ENCODE assay signal across 18 cellular contexts in the genomic region with DNA sequence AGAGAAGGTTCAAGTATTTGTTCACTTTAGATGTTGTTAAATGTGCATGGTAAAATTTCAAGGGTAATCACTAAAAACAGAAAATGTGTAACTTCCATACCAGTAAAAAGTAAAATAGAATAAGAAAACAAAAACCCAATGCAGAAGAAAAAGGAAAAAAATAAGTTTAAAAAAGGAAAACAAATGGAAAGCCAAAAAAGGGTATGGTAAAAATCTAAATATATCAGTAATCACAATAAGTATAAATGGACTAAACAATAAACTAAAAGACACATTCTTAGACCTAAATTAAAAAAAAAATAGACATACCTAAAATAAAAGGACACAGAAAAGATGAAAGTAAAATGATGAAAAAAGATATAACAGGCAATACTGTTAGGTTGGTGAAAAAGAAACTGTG. TPM values are rescaled to one million over a fixed set of nuclear protein-coding genes. Genes with fewer than 3 reads are reported as not detected.
DNase-seq lines count a peak whose midpoint lies in the region; ATAC-seq, FAIRE-seq and TF ChIP-seq lines count a peak whose summit lies in the region.
"Had no signal": no experiment of that assay in that cellular context is flagged by ENCODE, and none has a peak within 500 bp of the region (broad histone marks: within the 10 kb centered on the region; RNA-seq: fewer than 3 reads in every experiment).

No MANE protein-coding gene starts in this region.

- H3K9me3 ChIP-seq in K562 (replicated peaks; ENCODE audit: control insufficient read depth, insufficient read depth, low read depth, low read length) (peaks cover 2% of the 10 kb centered on the region; the same call in 1 of the 2 replicates), pancreas (no peaks in the 10 kb centered on the region)
- peaks cover 9% of the 10 kb centered on the region for H3K9me3 ChIP-seq in CD4-positive, alpha-beta T cell (ENCODE audit: control insufficient read depth, low read length)
- H3K9me3 ChIP-seq: A549 had no signal

- DNase-seq in HEK293T (ENCODE audit: extremely low spot score) (no peak), K562 (ENCODE audit: extremely low read depth in 1 of 4, low spot score in 3 of 4) (no peak), pancreas (no peak), NCI-H345 treated with DMSO at 0.1 percent for 48 hours (lab: John Stamatoyannopoulos, UW; ENCODE audit: unreplicated experiment) (no peak), GOT3 (lab: John Stamatoyannopoulos, UW) (no peak)
- no peak for DNase-seq in CD4-positive, alpha-beta T cell
- DNase-seq: Calu3; CD8-positive, alpha-beta T cell; DMS79 treated with DMSO at 0.1 percent for 48 hours; HFFc6; IMR-90; KBM-7 had no signal

- H3K36me3 ChIP-seq in K562 (ENCODE audit: control insufficient read depth, insufficient read depth, low read length) (no peaks in the 10 kb centered on the region), pancreas (no peaks in the 10 kb centered on the region)
- H3K36me3 ChIP-seq: BLaER1, HAP-1 had no signal

- peaks cover 5% of the 10 kb centered on the region in 2 experiments; a peak in 3 of 5 replicates for H3K4me1 ChIP-seq in K562 (replicated peaks in 1 of 2; ENCODE audit: control insufficient read depth in 2 of 2, insufficient read depth in 2 of 2, low read length in 2 of 2)
- H3K4me1 ChIP-seq in pancreas = no peaks in the 10 kb centered on the region
- H3K4me1 ChIP-seq: A549, HAP-1 had no signal

- H3K27ac ChIP-seq in K562 (ENCODE audit: extremely low read depth, low read depth, low read length) = no peak overlapping the region
- no peak overlapping the region for H3K27ac ChIP-seq in pancreas
- H3K27ac ChIP-seq in CD4-positive, alpha-beta T cell (ENCODE audit: low read depth, low read length) = no peak overlapping the region
- H3K27ac ChIP-seq: A549 had no signal

- in situ Hi-C loops in K562 (cut with MboI) = no loop called here

- H3K9me3 Mint-ChIP-seq in CD4-positive, alpha-beta T cell = peaks cover 3% of the 10 kb centered on the region

- H3K4me1 Mint-ChIP-seq in CD4-positive, alpha-beta T cell (ENCODE audit: low read depth) = no peaks in the 10 kb centered on the region

- H3K27me3 Mint-ChIP-seq in CD4-positive, alpha-beta T cell = no peaks in the 10 kb centered on the region

- H3K9me1 ChIP-seq in K562 (ENCODE audit: control insufficient read depth, insufficient read depth, low read length) = no peaks in the 10 kb centered on the region

- BruUV-seq in K562 (replicated peaks; lab: Mats Ljungman, UMichigan) = no TSS peak

- H4K20me1 ChIP-seq in K562 (replicated peaks; ENCODE audit: control insufficient read depth, insufficient read depth, low read length) = no peaks in the 10 kb centered on the region
- H4K20me1 ChIP-seq: BLaER1 had no signal

- POLR2A ChIA-PET in HEK293T (lab: Yijun Ruan, JAX) (no interaction called here), K562 (lab: Yijun Ruan, JAX) (interaction anchor here (1.0 kb wide), 1 partner anchor 398 kb away, joined by 3 read pairs; no protein-coding TSS in a partner anchor)
- POLR2A ChIA-PET in CD4-positive, alpha-beta T cell (lab: Charles Lee) = no interaction called here

- no peaks in the 10 kb centered on the region for H3K79me2 ChIP-seq in K562 (ENCODE audit: control insufficient read depth, insufficient read depth, low read length)

- TF ChIP-seq EP300 in K562 (IDR thresholded peaks at IDR 0.05; ENCODE audit: low read length) = no peak

- no peak overlapping the region for H3K9ac ChIP-seq in K562 (ENCODE audit: insufficient read depth in 1 of 2, low read depth in 2 of 2, low read length in 2 of 2)
- H3K9ac ChIP-seq: BLaER1 had no signal

- H3K27me3 ChIP-seq in K562 (ENCODE audit: control insufficient read depth in 2 of 2, insufficient read depth in 2 of 2, low read length in 2 of 2) (no peaks in the 10 kb centered on the region; a peak in 2 of 5 replicates), pancreas (no peaks in the 10 kb centered on the region)
- no peaks in the 10 kb centered on the region for H3K27me3 ChIP-seq in CD4-positive, alpha-beta T cell (ENCODE audit: control insufficient read depth, insufficient read depth, low read length)
- H3K27me3 ChIP-seq: BLaER1 had no signal

- FAIRE-seq in K562 (lab: Jason Lieb, UNC) (no peak), pancreas (lab: Jason Lieb, UNC) (peak; percentile 5)
- FAIRE-seq: GM12878, HTR-8/SVneo had no signal

- H3K4me2 ChIP-seq in K562 (ENCODE audit: insufficient read depth, low read length) = no peak overlapping the region
- H3K4me2 ChIP-seq: A549 had no signal

- intact Hi-C loops in K562 (cut with micrococcal nuclease) = no loop called here
- intact Hi-C loops in pancreas (cut with DNase I) = no loop called here
- intact Hi-C loops in CD4-positive, alpha-beta T cell (cut with DNase I, micrococcal nuclease) = no loop called here

- CTCF ChIA-PET in HEK293T (lab: Yijun Ruan, JAX) = no interaction called here
- CTCF ChIA-PET in K562 (lab: Yijun Ruan, JAX; ENCODE audit: low intra/inter-chr PET ratio) = no interaction called here
- CTCF ChIA-PET in CD4-positive, alpha-beta T cell (lab: Charles Lee) = no interaction called here

- ATAC-seq in K562 (no peak), pancreas (no peak)
- ATAC-seq in CD4-positive, alpha-beta T cell (ENCODE audit: poor library complexity) = no peak
- ATAC-seq: A549; CD8-positive, alpha-beta T cell; GM12878 had no signal

- no peak for TF ChIP-seq RAD21 in K562 (CRISPR knock-in tag; conservative IDR thresholded peaks at IDR 0.05 in 1 of 2, IDR thresholded peaks at IDR 0.05 in 1 of 2)

- no peak for TF ChIP-seq POLR2A in K562 (conservative IDR thresholded peaks at IDR 0.05)

- H3K4me3 ChIP-seq in K562 (no peak overlapping the region), pancreas (no peak overlapping the region)
- H3K4me3 ChIP-seq: A549, BLaER1, GM12878, HAP-1 had no signal

- no peak overlapping the region for H3K4me3 Mint-ChIP-seq in CD4-positive, alpha-beta T cell
- H3K4me3 Mint-ChIP-seq: CD14-positive monocyte; CD8-positive, alpha-beta T cell; HFFc6 had no signal

- no peak overlapping the region for H3K27ac Mint-ChIP-seq in CD4-positive, alpha-beta T cell
- H3K27ac Mint-ChIP-seq: CD14-positive monocyte; CD8-positive, alpha-beta T cell; HFFc6 had no signal

- TF ChIP-seq CTCF in K562 (IDR thresholded peaks at IDR 0.05 in 2 of 3, conservative IDR thresholded peaks at IDR 0.05 in 1 of 3; ENCODE audit: insufficient read depth in 2 of 3, low read depth in 1 of 3, low read length in 3 of 3) (no peak), pancreas (IDR thresholded peaks at IDR 0.05) (no peak)
- no peak for TF ChIP-seq CTCF in CD4-positive, alpha-beta T cell (IDR thresholded peaks at IDR 0.05)

- peaks cover 17% of the 10 kb centered on the region for H3K36me3 Mint-ChIP-seq in CD4-positive, alpha-beta T cell (ENCODE audit: low read depth)
- H3K36me3 Mint-ChIP-seq: CD14-positive monocyte had no signal

- H2AFZ ChIP-seq in K562 (ENCODE audit: low read depth, low read length) = no peak overlapping the region

RNA-seq across cellular contexts. Expression of a gene that starts 9.5 kb away (rescaled TPM):
- total RNA-seq in K562 (2011; cell fraction: chromatin; rRNA removed; ENCODE audit: low replicate concordance) = 161 and 267 TPM in 2 replicates
- total RNA-seq in K562 (2011; cell fraction: nucleolus; rRNA removed) = 171 and 189 TPM in 2 replicates
- total RNA-seq in K562 (2011; cell fraction: nucleoplasm; rRNA removed) = 182 and 254 TPM in 2 replicates
- total RNA-seq in K562 (2014; rRNA removed) = 25.8 and 32.5 TPM in 2 replicates
- 22.3 and 24.8 TPM in 2 replicates for total RNA-seq in K562 (2014; rRNA removed; fragmentation: Illumina TruSeq; extraction: Trizol)
- total RNA-seq in K562 (2015; rRNA removed; fragmentation: Illumina TruSeq; extraction: Trizol) = 34.8 and 39.3 TPM in 2 replicates
- 51.6 and 53.3 TPM in 2 replicates for total RNA-seq in K562 (2021)
- 46.0 and 47.3 TPM in 2 replicates for polyA plus RNA-seq in K562 (2011; rRNA removed)
- polyA plus RNA-seq in K562 (2011; cell fraction: cytosol; rRNA removed) = 70.0 and 134 TPM in 2 replicates
- polyA plus RNA-seq in K562 (2011; cell fraction: nucleus; rRNA removed) = 68.6 and 106 TPM in 2 replicates
- polyA plus RNA-seq in K562 (2012) = 36.7 and 38.9 TPM in 2 replicates
- 42.6 and 49.8 TPM in 2 replicates for polyA plus RNA-seq in K562 (2014; fragmentation: Illumina TruSeq; extraction: Trizol)
- under 1 TPM; 0.71 to 0.77 TPM for polyA plus RNA-seq in K562 (2014; fragmentation: Nextera tagmentation; extraction: Ambion mirVana)
- polyA plus RNA-seq in K562 (2014; rRNA removed) = 47.5 and 60.1 TPM in 2 replicates
- 60.0 and 111 TPM in 2 replicates for polyA minus RNA-seq in K562 (2011; rRNA and poly(A)+ RNA removed)
- 26.9 and 47.0 TPM in 2 replicates for polyA minus RNA-seq in K562 (2011; cell fraction: cytosol; rRNA and poly(A)+ RNA removed)
- 38.7 and 49.0 TPM in 2 replicates for polyA minus RNA-seq in K562 (2011; cell fraction: nucleus; rRNA and poly(A)+ RNA removed)
- total RNA-seq in pancreas = 10 to 100 TPM; 10.6 to 18.1 (median 12.6) TPM
- polyA plus RNA-seq in pancreas = 10 to 100 TPM; 15.7 to 23.3 TPM
- 1 to 10 TPM; 8.0 to 8.1 TPM for total RNA-seq in CD4-positive, alpha-beta T cell

RNA-seq across cellular contexts. Expression of a gene that starts 33.9 kb away (rescaled TPM):
- 41.4 and 49.7 TPM in 2 replicates for total RNA-seq in K562 (2011; cell fraction: chromatin; rRNA removed; ENCODE audit: low replicate concordance)
- 19.3 and 20.3 TPM in 2 replicates for total RNA-seq in K562 (2011; cell fraction: nucleolus; rRNA removed)
- total RNA-seq in K562 (2011; cell fraction: nucleoplasm; rRNA removed) = 29.4 and 47.2 TPM in 2 replicates
- total RNA-seq in K562 (2014; rRNA removed) (7.6 and 8.7 TPM in 2 replicates), K562 (2014; rRNA removed; fragmentation: Illumina TruSeq; extraction: Trizol) (15.5 and 19.8 TPM in 2 replicates), K562 (2015; rRNA removed; fragmentation: Illumina TruSeq; extraction: Trizol) (16.7 and 17.4 TPM in 2 replicates), K562 (2021) (6.3 and 6.5 TPM in 2 replicates), pancreas (1 to 10 TPM; 1.5 to 6.9 (median 4.4) TPM)
- polyA plus RNA-seq in K562 (2011; rRNA removed) (16.9 and 18.2 TPM in 2 replicates), K562 (2014; fragmentation: Illumina TruSeq; extraction: Trizol) (20.8 and 24.4 TPM in 2 replicates), K562 (2014; fragmentation: Nextera tagmentation; extraction: Ambion mirVana) (1 to 10 TPM; 2.8 to 3.8 TPM), K562 (2014; rRNA removed) (15.6 and 30.6 TPM in 2 replicates), pancreas (10 to 100 TPM; 12.9 to 31.4 TPM)
- polyA plus RNA-seq in K562 (2011; cell fraction: cytosol; rRNA removed) = 2.6 and 3.5 TPM in 2 replicates
- polyA plus RNA-seq in K562 (2011; cell fraction: nucleus; rRNA removed) = 11.0 and 16.7 TPM in 2 replicates
- polyA plus RNA-seq in K562 (2012) = 6.4 and 11.6 TPM in 2 replicates
- 6.1 and 7.6 TPM in 2 replicates for polyA minus RNA-seq in K562 (2011; rRNA and poly(A)+ RNA removed)
- polyA minus RNA-seq in K562 (2011; cell fraction: cytosol; rRNA and poly(A)+ RNA removed) = 0.73 and 1.2 TPM in 2 replicates
- 3.6 and 6.1 TPM in 2 replicates for polyA minus RNA-seq in K562 (2011; cell fraction: nucleus; rRNA and poly(A)+ RNA removed)
- 1 to 10 TPM; 1.5 to 2.0 TPM for total RNA-seq in CD4-positive, alpha-beta T cell

RNA-seq across cellular contexts. Expression of a gene that starts 38.5 kb away (rescaled TPM):
- 56.6 and 67.0 TPM in 2 replicates for total RNA-seq in K562 (2011; cell fraction: chromatin; rRNA removed; ENCODE audit: low replicate concordance)
- total RNA-seq in K562 (2011; cell fraction: nucleolus; rRNA removed) = 22.5 and 38.2 TPM in 2 replicates
- 31.6 and 32.1 TPM in 2 replicates for total RNA-seq in K562 (2011; cell fraction: nucleoplasm; rRNA removed)
- total RNA-seq in K562 (2014; rRNA removed) (18.0 and 19.7 TPM in 2 replicates), K562 (2014; rRNA removed; fragmentation: Illumina TruSeq; extraction: Trizol) (35.3 and 40.3 TPM in 2 replicates), K562 (2015; rRNA removed; fragmentation: Illumina TruSeq; extraction: Trizol) (30.4 and 34.7 TPM in 2 replicates), K562 (2021) (32.2 and 42.1 TPM in 2 replicates), pancreas (10 to 100 TPM in 5 of 6 donors, 1 to 10 TPM in 1; 7.7 to 25.4 (median 16.3) TPM)
- polyA plus RNA-seq in K562 (2011; rRNA removed) (58.3 and 61.6 TPM in 2 replicates), K562 (2014; fragmentation: Illumina TruSeq; extraction: Trizol) (20.1 and 22.3 TPM in 2 replicates), K562 (2014; fragmentation: Nextera tagmentation; extraction: Ambion mirVana) (1 to 10 TPM; 5.9 to 6.5 TPM), K562 (2014; rRNA removed) (12.0 and 14.0 TPM in 2 replicates), pancreas (1 to 10 TPM; 3.5 to 7.9 TPM)
- polyA plus RNA-seq in K562 (2011; cell fraction: cytosol; rRNA removed) = 24.2 and 31.0 TPM in 2 replicates
- 36.5 and 41.2 TPM in 2 replicates for polyA plus RNA-seq in K562 (2011; cell fraction: nucleus; rRNA removed)
- polyA plus RNA-seq in K562 (2012) = 14.2 and 14.3 TPM in 2 replicates
- 182 and 215 TPM in 2 replicates for polyA minus RNA-seq in K562 (2011; rRNA and poly(A)+ RNA removed)
- polyA minus RNA-seq in K562 (2011; cell fraction: cytosol; rRNA and poly(A)+ RNA removed) = 79.5 and 101 TPM in 2 replicates
- polyA minus RNA-seq in K562 (2011; cell fraction: nucleus; rRNA and poly(A)+ RNA removed) = 19.3 and 38.7 TPM in 2 replicates
- 10 to 100 TPM; 83.2 to 94.9 TPM for total RNA-seq in CD4-positive, alpha-beta T cell
